ENCODE assay signal across 15 cellular contexts in the genomic region with DNA sequence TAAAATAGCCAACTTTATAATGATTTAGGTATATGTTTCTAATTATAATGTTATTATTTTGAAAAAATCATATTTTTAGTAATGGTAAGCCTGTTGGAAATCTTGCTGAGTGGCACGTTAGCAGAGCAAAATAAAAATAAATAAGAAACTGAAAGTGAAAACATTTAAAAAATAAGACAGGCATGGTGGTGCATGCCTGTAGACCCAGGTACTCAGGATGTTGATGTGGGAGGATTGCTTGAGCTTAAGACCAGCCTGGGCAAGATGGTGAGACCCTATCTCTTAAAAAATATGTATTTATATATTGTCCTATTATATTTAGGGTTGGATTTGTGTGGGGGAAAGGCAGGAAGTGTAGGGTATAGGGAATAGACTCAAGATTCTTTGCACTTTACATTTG. TPM values are rescaled to one million over a fixed set of nuclear protein-coding genes. Genes with fewer than 3 reads are reported as not detected.
DNase-seq lines count a peak whose midpoint lies in the region; ATAC-seq, FAIRE-seq and TF ChIP-seq lines count a peak whose summit lies in the region.
"Had no signal": no experiment of that assay in that cellular context is flagged by ENCODE, and none has a peak within 500 bp of the region (broad histone marks: within the 10 kb centered on the region; RNA-seq: fewer than 3 reads in every experiment).

No MANE protein-coding gene starts in this region.

- H3K27me3 ChIP-seq in MM.1S (replicated peaks; ENCODE audit: insufficient read depth, low read length): no peaks in the 10 kb centered on the region
- H3K27me3 ChIP-seq in K562 (ENCODE audit: control insufficient read depth in 2 of 2, insufficient read depth in 2 of 2, low read length in 2 of 2): no peaks in the 10 kb centered on the region
- no peaks in the 10 kb centered on the region for H3K27me3 ChIP-seq in psoas muscle (ENCODE audit: insufficient read depth in 3 of 3, low read length in 2 of 3)
- H3K27me3 ChIP-seq: neural progenitor cell, SJCRH30 had no signal

- peak overlapping the region; percentile 64 for H3K4me3 ChIP-seq in MM.1S (ENCODE audit: low read length)
- H3K4me3 ChIP-seq in K562: no peak overlapping the region
- no peak overlapping the region for H3K4me3 ChIP-seq in psoas muscle
- H3K4me3 ChIP-seq: coronary artery, lung, neural progenitor cell, SJCRH30 had no signal

- TF ChIP-seq CTCF in MM.1S (IDR thresholded peaks at IDR 0.05; ENCODE audit: low read length): no peak
- no peak for TF ChIP-seq CTCF in K562 (IDR thresholded peaks at IDR 0.05 in 2 of 3, conservative IDR thresholded peaks at IDR 0.05 in 1 of 3; ENCODE audit: insufficient read depth in 2 of 3, low read depth in 1 of 3, low read length in 3 of 3)
- TF ChIP-seq CTCF in psoas muscle (IDR thresholded peaks at IDR 0.05): no peak

- peaks cover 17% of the 10 kb centered on the region for H3K36me3 ChIP-seq in MM.1S (replicated peaks; ENCODE audit: insufficient read depth, low read length)
- peaks cover 88% of the 10 kb centered on the region for H3K36me3 ChIP-seq in K562 (ENCODE audit: control insufficient read depth, insufficient read depth, low read length)
- peaks cover 0 to 38% of the 10 kb centered on the region in 2 donors for H3K36me3 ChIP-seq in psoas muscle (ENCODE audit: insufficient read depth in 1 of 2, low read depth in 1 of 2)

- peak overlapping the region; percentile 94 for H3K4me2 ChIP-seq in MM.1S (ENCODE audit: low read depth, low read length)
- H3K4me2 ChIP-seq in K562 (ENCODE audit: insufficient read depth, low read length): no peak overlapping the region
- H3K4me2 ChIP-seq: neural progenitor cell had no signal

- H3K9me1 ChIP-seq in K562 (ENCODE audit: control insufficient read depth, insufficient read depth, low read length): no peaks in the 10 kb centered on the region

- CTCF ChIA-PET in K562 (lab: Yijun Ruan, JAX; ENCODE audit: low intra/inter-chr PET ratio): no interaction called here

- H3K4me1 ChIP-seq in MM.1S (ENCODE audit: low read length): peaks cover 64% of the 10 kb centered on the region
- peaks cover 8 to 33% of the 10 kb centered on the region in 2 experiments; a peak in 4 of 5 replicates for H3K4me1 ChIP-seq in K562 (replicated peaks in 1 of 2; ENCODE audit: control insufficient read depth in 2 of 2, insufficient read depth in 2 of 2, low read length in 2 of 2)
- H3K4me1 ChIP-seq in psoas muscle: peaks cover 71% of the 10 kb centered on the region
- H3K4me1 ChIP-seq: neural progenitor cell, SJCRH30 had no signal

- H3K9me3 ChIP-seq in MM.1S (replicated peaks; ENCODE audit: insufficient read depth, low read length) (no peaks in the 10 kb centered on the region), K562 (replicated peaks; ENCODE audit: control insufficient read depth, insufficient read depth, low read depth, low read length) (no peaks in the 10 kb centered on the region), psoas muscle (no peaks in the 10 kb centered on the region)
- H3K9me3 ChIP-seq: SJCRH30 had no signal

- POLR2A ChIA-PET in K562 (lab: Yijun Ruan, JAX): interaction anchor here (1.1 to 2.0 kb wide), 3 partner anchors 11 to 33 kb away, joined by 3 to 9 read pairs (median 8); no protein-coding TSS in a partner anchor

- H4K20me1 ChIP-seq in MM.1S (ENCODE audit: insufficient read depth, low read length) (0 out of 2 replicates have a peak, but pooled peaks cover 5% of the 10 kb centered on the region), K562 (replicated peaks; ENCODE audit: control insufficient read depth, insufficient read depth, low read length) (0 out of 2 replicates have a peak, but pooled peaks cover 4% of the 10 kb centered on the region)

- no peaks in the 10 kb centered on the region for H3K27me3 Mint-ChIP-seq in activated CD4-positive, alpha-beta T cell treated with anti-CD3 and anti-CD28 coated beads, Interleukin-2, amount 10 ng/mL, durations not matched to agents 24 days and 14 days

- H3K9ac ChIP-seq in MM.1S (ENCODE audit: low read length) (peak overlapping the region; percentile 90; the same call in 1 of the 2 replicates), K562 (ENCODE audit: insufficient read depth in 1 of 2, low read depth in 2 of 2, low read length in 2 of 2) (no peak overlapping the region)
- H3K9ac ChIP-seq: neural progenitor cell had no signal

- H3K27ac ChIP-seq in MM.1S (ENCODE audit: low read length): peak overlapping the region; percentile 87; the same call in 1 of the 2 replicates
- no peak overlapping the region for H3K27ac ChIP-seq in K562 (ENCODE audit: extremely low read depth, low read depth, low read length)
- H3K27ac ChIP-seq in psoas muscle: peak overlapping the region; percentile 88
- H3K27ac ChIP-seq: coronary artery, neural progenitor cell, SJCRH30 had no signal

- peaks cover 56% of the 10 kb centered on the region for H3K36me3 Mint-ChIP-seq in activated CD4-positive, alpha-beta T cell treated with anti-CD3 and anti-CD28 coated beads, Interleukin-2, amount 10 ng/mL, durations not matched to agents 24 days and 14 days (ENCODE audit: low read depth)

- DNase-seq in activated CD4-positive, alpha-beta T cell treated with anti-CD3 and anti-CD28 coated beads, Interleukin-2, amount 10 ng/mL, durations not matched to agents 24 days and 14 days: peak; percentile 74
- no peak for DNase-seq in activated CD4-positive, alpha-beta T cell treated with anti-CD3 and anti-CD28 coated beads, Interleukin-2, amount 50 U/mL, for 48 hours
- DNase-seq in MM.1S (peak; percentile 74), K562 (ENCODE audit: extremely low read depth in 1 of 4, low spot score in 3 of 4) (no peak), psoas muscle (no peak)
- DNase-seq: amygdala; right cardiac atrium; SJCRH30; stimulated activated CD4-positive, alpha-beta T cell treated with anti-CD3 and anti-CD28 coated beads, Interleukin-4, amount 100 ng/mL, for 24 hours had no signal

- ATAC-seq in K562 (no peak), psoas muscle (no peak), HG02970 (IDR thresholded peaks at IDR 0.05; ENCODE audit: low FRiP score, unreplicated experiment) (no peak), HG02981 (IDR thresholded peaks at IDR 0.05; ENCODE audit: unreplicated experiment) (no peak), HG03520 (IDR thresholded peaks at IDR 0.05; ENCODE audit: unreplicated experiment) (no peak)
- ATAC-seq: right cardiac atrium had no signal

- H3K4me1 Mint-ChIP-seq in activated CD4-positive, alpha-beta T cell treated with anti-CD3 and anti-CD28 coated beads, Interleukin-2, amount 10 ng/mL, durations not matched to agents 24 days and 14 days: peaks cover 49% of the 10 kb centered on the region
- H3K4me1 Mint-ChIP-seq: neural progenitor cell had no signal

- no peak for TF ChIP-seq RAD21 in K562 (CRISPR knock-in tag; conservative IDR thresholded peaks at IDR 0.05 in 1 of 2, IDR thresholded peaks at IDR 0.05 in 1 of 2)

- TF ChIP-seq POLR2A in K562 (conservative IDR thresholded peaks at IDR 0.05): no peak

- no peak for TF ChIP-seq EP300 in K562 (IDR thresholded peaks at IDR 0.05; ENCODE audit: low read length)

- peaks cover 83% of the 10 kb centered on the region for H3F3A ChIP-seq in MM.1S (ENCODE audit: insufficient read depth, low read length)

- H3K27ac Mint-ChIP-seq in activated CD4-positive, alpha-beta T cell treated with anti-CD3 and anti-CD28 coated beads, Interleukin-2, amount 10 ng/mL, durations not matched to agents 24 days and 14 days: peak overlapping the region; percentile 61
- H3K27ac Mint-ChIP-seq: neural progenitor cell had no signal

- H3K4me3 Mint-ChIP-seq in activated CD4-positive, alpha-beta T cell treated with anti-CD3 and anti-CD28 coated beads, Interleukin-2, amount 10 ng/mL, durations not matched to agents 24 days and 14 days: peak overlapping the region; percentile 66
- H3K4me3 Mint-ChIP-seq: neural progenitor cell had no signal

- intact Hi-C loops in activated CD4-positive, alpha-beta T cell treated with anti-CD3 and anti-CD28 coated beads, Interleukin-2, amount 10 ng/mL, durations not matched to agents 24 days and 14 days (cut with micrococcal nuclease): no loop called here
- intact Hi-C loops in K562 (cut with micrococcal nuclease): no loop called here
- intact Hi-C loops in psoas muscle (cut with DNase I): no loop called here

- H3K79me2 ChIP-seq in MM.1S (ENCODE audit: low read length) (peaks cover 100% of the 10 kb centered on the region), K562 (ENCODE audit: control insufficient read depth, insufficient read depth, low read length) (peaks cover 93% of the 10 kb centered on the region)

- in situ Hi-C loops in K562 (cut with MboI): no loop called here

- BruUV-seq in K562 (replicated peaks; lab: Mats Ljungman, UMichigan): no TSS peak

- FAIRE-seq in K562 (lab: Jason Lieb, UNC): no peak

- WGBS in K562 (ENCODE audit: insufficient coverage, low coverage, missing lambda C conversion rate): 95% methylated on average over 1 of the region's 1 CpG
- WGBS in psoas muscle, 3 donors: 26 to 36% (median 32%) methylated on average over 1 of the region's 1 CpG

- no peaks in the 10 kb centered on the region for H3K9me3 Mint-ChIP-seq in activated CD4-positive, alpha-beta T cell treated with anti-CD3 and anti-CD28 coated beads, Interleukin-2, amount 10 ng/mL, durations not matched to agents 24 days and 14 days
- H3K9me3 Mint-ChIP-seq: neural progenitor cell had no signal

- H2AFZ ChIP-seq in MM.1S (ENCODE audit: low read length) (no peak overlapping the region), K562 (ENCODE audit: low read depth, low read length) (no peak overlapping the region)
- H2AFZ ChIP-seq: neural progenitor cell had no signal

- H3K9me2 ChIP-seq in MM.1S (replicated peaks; ENCODE audit: insufficient read depth, low read length): no peaks in the 10 kb centered on the region

RNA-seq across cellular contexts. Expression of a gene that starts 15.8 kb away (rescaled TPM):
- total RNA-seq in activated CD4-positive, alpha-beta T cell treated with anti-CD3 and anti-CD28 coated beads, Interleukin-2, amount 10 ng/mL, durations not matched to agents 24 days and 14 days: 60.8 TPM in 2 replicates
- 17.5 and 89.7 TPM in 2 replicates for total RNA-seq in K562 (2011; cell fraction: chromatin; rRNA removed; ENCODE audit: low replicate concordance)
- total RNA-seq in K562 (2011; cell fraction: nucleolus; rRNA removed): 16.0 and 17.8 TPM in 2 replicates
- 20.1 and 30.6 TPM in 2 replicates for total RNA-seq in K562 (2011; cell fraction: nucleoplasm; rRNA removed)
- total RNA-seq in K562 (2014; rRNA removed) (15.9 and 24.7 TPM in 2 replicates), K562 (2014; rRNA removed; fragmentation: Illumina TruSeq; extraction: Trizol) (23.6 and 29.9 TPM in 2 replicates), K562 (2015; rRNA removed; fragmentation: Illumina TruSeq; extraction: Trizol) (24.7 and 28.2 TPM in 2 replicates), K562 (2021) (24.2 and 25.4 TPM in 2 replicates), psoas muscle (10 to 100 TPM; 36.7 to 49.0 (median 44.4) TPM)
- polyA plus RNA-seq in K562 (2011; rRNA removed) (10.7 and 11.8 TPM in 2 replicates), K562 (2014; fragmentation: Illumina TruSeq; extraction: Trizol) (9.5 and 16.0 TPM in 2 replicates), K562 (2014; fragmentation: Nextera tagmentation; extraction: Ambion mirVana) (10 to 100 TPM; 12.3 to 15.7 TPM), K562 (2014; rRNA removed) (5.8 and 6.6 TPM in 2 replicates), psoas muscle (10 to 100 TPM in 1 of 3 donors, 1 to 10 TPM in 2; 5.7 to 12.0 (median 5.9) TPM)
- 1.3 and 3.0 TPM in 2 replicates for polyA plus RNA-seq in K562 (2011; cell fraction: cytosol; rRNA removed)
- 18.0 and 18.6 TPM in 2 replicates for polyA plus RNA-seq in K562 (2011; cell fraction: nucleus; rRNA removed)
- 10.7 and 12.0 TPM in 2 replicates for polyA plus RNA-seq in K562 (2012)
- 88.7 and 115 TPM in 2 replicates for polyA minus RNA-seq in K562 (2011; rRNA and poly(A)+ RNA removed)
- 21.7 and 26.1 TPM in 2 replicates for polyA minus RNA-seq in K562 (2011; cell fraction: cytosol; rRNA and poly(A)+ RNA removed)
- 29.1 and 58.8 TPM in 2 replicates for polyA minus RNA-seq in K562 (2011; cell fraction: nucleus; rRNA and poly(A)+ RNA removed)

RNA-seq across cellular contexts. Expression of a gene that starts 18.3 kb away (rescaled TPM):
- total RNA-seq in activated CD4-positive, alpha-beta T cell treated with anti-CD3 and anti-CD28 coated beads, Interleukin-2, amount 10 ng/mL, durations not matched to agents 24 days and 14 days: 357 and 360 TPM in 2 replicates
- total RNA-seq in K562 (2011; cell fraction: chromatin; rRNA removed; ENCODE audit: low replicate concordance): 122 and 367 TPM in 2 replicates
- total RNA-seq in K562 (2011; cell fraction: nucleolus; rRNA removed): 101 and 132 TPM in 2 replicates
- total RNA-seq in K562 (2011; cell fraction: nucleoplasm; rRNA removed): 250 and 347 TPM in 2 replicates
- total RNA-seq in K562 (2014; rRNA removed) (213 and 332 TPM in 2 replicates), K562 (2014; rRNA removed; fragmentation: Illumina TruSeq; extraction: Trizol) (378 and 409 TPM in 2 replicates), K562 (2015; rRNA removed; fragmentation: Illumina TruSeq; extraction: Trizol) (341 and 397 TPM in 2 replicates), K562 (2021) (302 and 312 TPM in 2 replicates), psoas muscle (100 to 1,000 TPM; 312 to 467 (median 328) TPM)
- polyA plus RNA-seq in K562 (2011; rRNA removed) (451 and 487 TPM in 2 replicates), K562 (2014; fragmentation: Illumina TruSeq; extraction: Trizol) (354 and 361 TPM in 2 replicates), K562 (2014; fragmentation: Nextera tagmentation; extraction: Ambion mirVana) (100 to 1,000 TPM; 384 to 550 TPM), K562 (2014; rRNA removed) (389 and 437 TPM in 2 replicates), psoas muscle (100 to 1,000 TPM; 451 to 565 (median 547) TPM)
- 117 and 214 TPM in 2 replicates for polyA plus RNA-seq in K562 (2011; cell fraction: cytosol; rRNA removed)
- polyA plus RNA-seq in K562 (2011; cell fraction: nucleus; rRNA removed): 97.9 and 211 TPM in 2 replicates
- polyA plus RNA-seq in K562 (2012): 263 and 279 TPM in 2 replicates
- polyA minus RNA-seq in K562 (2011; rRNA and poly(A)+ RNA removed): 148 and 223 TPM in 2 replicates
- 44.6 and 66.0 TPM in 2 replicates for polyA minus RNA-seq in K562 (2011; cell fraction: cytosol; rRNA and poly(A)+ RNA removed)
- polyA minus RNA-seq in K562 (2011; cell fraction: nucleus; rRNA and poly(A)+ RNA removed): 155 and 334 TPM in 2 replicates

Comparison
In these comparisons a context has a peak if more than half of its experiments do, and no peak if none do; other contexts are left out.
1. DNase-seq: peak in activated CD4-positive, alpha-beta T cell treated with anti-CD3 and anti-CD28 coated beads, Interleukin-2, amount 10 ng/mL, durations not matched to agents 24 days and 14 days (single experiment) and MM.1S (single experiment); none in activated CD4-positive, alpha-beta T cell treated with anti-CD3 and anti-CD28 coated beads, Interleukin-2, amount 50 U/mL, for 48 hours (0 of 2), K562 (0 of 4) and psoas muscle (0 of 2).